Comparison of ENCODE assay signal across 21 cellular contexts in the genomic region with DNA sequence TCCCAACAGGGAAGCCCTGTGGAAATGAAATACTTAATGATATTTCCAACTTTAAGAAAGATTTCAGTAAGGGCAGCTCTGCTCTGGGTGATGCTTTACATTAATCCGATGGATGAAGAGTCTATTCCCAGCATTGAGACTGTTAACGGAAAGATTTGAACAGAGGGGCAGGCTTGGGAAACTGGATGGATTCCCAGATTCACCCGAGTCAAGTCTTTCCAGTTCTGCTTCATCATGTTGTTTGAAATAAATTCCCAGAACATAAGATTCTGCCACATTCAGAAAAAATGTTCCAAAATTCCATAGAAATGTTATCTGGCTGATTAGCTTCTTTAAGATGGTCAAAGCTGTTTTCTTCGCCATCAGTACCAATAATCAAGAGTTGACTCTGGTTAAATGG.
A peak's percentile ranks its signal among the peaks of the same experiment; 100 is the strongest.
DNase-seq lines count a peak whose midpoint lies in the region; TF ChIP-seq lines count a peak whose summit lies in the region.
"Had no signal": no experiment of that assay in that cellular context is flagged by ENCODE, and none has a peak within 500 bp of the region (broad histone marks: within the 10 kb centered on the region; RNA-seq: fewer than 3 reads in every experiment).

No MANE protein-coding gene starts in this region.

- H3K36me3 Mint-ChIP-seq in T-helper 2 cell treated with Interferon-gamma antibody and Interleukin-4, amounts not matched to agents 5 μg/mL and 100 μg/mL, for 36 hours (ENCODE audit: low read depth) = no peaks in the 10 kb centered on the region
- H3K36me3 Mint-ChIP-seq in endothelial cell (ENCODE audit: low read depth, unreplicated experiment) = no peaks in the 10 kb centered on the region

- H2BK120ac ChIP-seq in mesenchymal stem cell (ENCODE audit: low read depth, low read length) = no peak overlapping the region

- H3K9me3 Mint-ChIP-seq in T-helper 2 cell treated with Interferon-gamma antibody and Interleukin-4, amounts not matched to agents 5 μg/mL and 100 μg/mL, for 36 hours = no peaks in the 10 kb centered on the region
- no peaks in the 10 kb centered on the region for H3K9me3 Mint-ChIP-seq in endothelial cell (ENCODE audit: unreplicated experiment)

- H3K4me3 ChIP-seq in adipocyte (ENCODE audit: low read length) (peak overlapping the region; percentile 40), dorsolateral prefrontal cortex (no peak overlapping the region), mesenchymal stem cell (ENCODE audit: insufficient read depth in 1 of 2, low read depth in 1 of 2, low read length in 2 of 2) (peak overlapping the region in 1 of 2 experiments; percentile 4)
- H3K4me3 ChIP-seq: GM12878, Peyer's patch, SJSA1 had no signal

- no peak overlapping the region for H3K18ac ChIP-seq in mesenchymal stem cell (ENCODE audit: low read depth in 1 of 2, low read length in 2 of 2)

- no peak for TF ChIP-seq CTCF in dorsolateral prefrontal cortex (IDR thresholded peaks at IDR 0.05 in 54 of 56, conservative IDR thresholded peaks at IDR 0.05 in 2 of 56; ENCODE audit: low read depth in 1 of 56, partially characterized antibody in 56 of 56)
- no peak for TF ChIP-seq CTCF in endothelial cell (IDR thresholded peaks at IDR 0.05; ENCODE audit: unreplicated experiment)

- no peak overlapping the region for H2BK15ac ChIP-seq in mesenchymal stem cell (ENCODE audit: low read depth, poor library complexity, severe bottlenecking)

- H3K4me1 Mint-ChIP-seq in T-helper 2 cell treated with Interferon-gamma antibody and Interleukin-4, amounts not matched to agents 5 μg/mL and 100 μg/mL, for 36 hours (ENCODE audit: low read depth) = no peaks in the 10 kb centered on the region
- H3K4me1 Mint-ChIP-seq in endothelial cell (ENCODE audit: unreplicated experiment) = no peaks in the 10 kb centered on the region
- H3K4me1 Mint-ChIP-seq: B cell had no signal

- H2AFZ ChIP-seq in mesenchymal stem cell (ENCODE audit: low read depth, low read length) = no peak overlapping the region

- H3K27me3 ChIP-seq in adipocyte (replicated peaks; ENCODE audit: control insufficient read depth, insufficient read depth, low read length) (no peaks in the 10 kb centered on the region), dorsolateral prefrontal cortex (no peaks in the 10 kb centered on the region), mesenchymal stem cell (ENCODE audit: control insufficient read depth in 1 of 2, insufficient read depth in 1 of 2, low read length in 2 of 2) (no peaks in the 10 kb centered on the region)
- H3K27me3 ChIP-seq: Peyer's patch had no signal

- no peaks in the 10 kb centered on the region for H3K79me1 ChIP-seq in mesenchymal stem cell (replicated peaks; ENCODE audit: low read length, poor library complexity, severe bottlenecking)

- H3K14ac ChIP-seq in mesenchymal stem cell (ENCODE audit: low read length in 2 of 2) = no peak overlapping the region

- H3K4me3 Mint-ChIP-seq in T-helper 2 cell treated with Interferon-gamma antibody and Interleukin-4, amounts not matched to agents 5 μg/mL and 100 μg/mL, for 36 hours = no peak overlapping the region
- H3K4me3 Mint-ChIP-seq in endothelial cell (ENCODE audit: unreplicated experiment) = no peak overlapping the region
- H3K4me3 Mint-ChIP-seq: B cell had no signal

- H3K9ac ChIP-seq in adipocyte (ENCODE audit: low read length) (peak overlapping the region; percentile 13), mesenchymal stem cell (ENCODE audit: low read length) (peak overlapping the region; percentile 51)

- intact Hi-C loops in dorsolateral prefrontal cortex (cut with DNase I) = no loop called here

- no peak for DNase-seq in adipocyte (ENCODE audit: low read depth)
- DNase-seq in dorsolateral prefrontal cortex = peak in 1 of 10 donors; percentile 5
- DNase-seq in mesenchymal stem cell = no peak
- no peak for DNase-seq in amniotic stem cell (lab: John Stamatoyannopoulos, UW)
- DNase-seq in HEK293T (ENCODE audit: extremely low spot score) = no peak
- no peak for DNase-seq in T-helper 2 cell treated with Interferon-gamma antibody and Interleukin-4, amounts not matched to agents 5 μg/mL and 100 μg/mL, for 36 hours (ENCODE audit: low spot score)
- no peak for DNase-seq in endothelial cell (ENCODE audit: low spot score)
- DNase-seq: ACHN; COR-L47; DMS 273 treated with DMSO at 0.1 percent for 48 hours; GDM1; MM.1S; NCI-H1092; NCI-H1436 treated with DMSO at 0.1 percent for 48 hours; NCI-H2081; NCI-H446 treated with DMSO at 0.1 percent for 48 hours; NK-92 treated with Interleukin-12 subunit alpha and Interleukin-12 subunit beta, amount 100 ng/mL, for 24 hours; Peyer's patch had no signal

- H3K4me1 ChIP-seq in adipocyte (ENCODE audit: control insufficient read depth, insufficient read depth, low read length) (peaks cover 16% of the 10 kb centered on the region), mesenchymal stem cell (ENCODE audit: control insufficient read depth, insufficient read depth, low read depth, low read length) (no peaks in the 10 kb centered on the region)
- H3K4me1 ChIP-seq: Peyer's patch, SJSA1 had no signal

- CTCF ChIA-PET in HEK293T (lab: Yijun Ruan, JAX) = no interaction called here

- POLR2A ChIA-PET in HEK293T (lab: Yijun Ruan, JAX) = no interaction called here

- no peak overlapping the region for H2BK12ac ChIP-seq in mesenchymal stem cell (ENCODE audit: low read length in 2 of 2)

- H3K4me2 ChIP-seq in mesenchymal stem cell (ENCODE audit: low read length, poor library complexity, severe bottlenecking) = no peak overlapping the region

- no peak overlapping the region for H3K23ac ChIP-seq in mesenchymal stem cell (ENCODE audit: low read length in 2 of 2)

- H3K36me3 ChIP-seq in adipocyte (ENCODE audit: control insufficient read depth, insufficient read depth, low read length, severe bottlenecking) (no peaks in the 10 kb centered on the region), mesenchymal stem cell (ENCODE audit: control insufficient read depth in 1 of 2, insufficient read depth in 2 of 2, low read depth in 1 of 2, low read length in 2 of 2) (no peaks in the 10 kb centered on the region)
- H3K36me3 ChIP-seq: Peyer's patch, SJSA1 had no signal

- H3K4ac ChIP-seq in mesenchymal stem cell (ENCODE audit: low read depth in 1 of 2, low read length in 2 of 2) = no peak overlapping the region

- no peak overlapping the region for H2AK5ac ChIP-seq in mesenchymal stem cell (ENCODE audit: low read length, severe bottlenecking)

- H4K91ac ChIP-seq in mesenchymal stem cell (ENCODE audit: low read length) = no peak overlapping the region

- H2BK5ac ChIP-seq in mesenchymal stem cell (ENCODE audit: low read depth, low read length, poor library complexity, severe bottlenecking) = no peak overlapping the region

- WGBS in mesenchymal stem cell = 100% methylated on average over 2 of the region's 4 CpGs

- H4K8ac ChIP-seq in mesenchymal stem cell (ENCODE audit: low read length) = no peak overlapping the region

- H3K9me3 ChIP-seq in adipocyte (ENCODE audit: control insufficient read depth, low read length) (no peaks in the 10 kb centered on the region), mesenchymal stem cell (ENCODE audit: control insufficient read depth, low read length) (no peaks in the 10 kb centered on the region)
- H3K9me3 ChIP-seq: Peyer's patch, SJSA1 had no signal

- peaks cover 3% of the 10 kb centered on the region for H3K27me3 Mint-ChIP-seq in T-helper 2 cell treated with Interferon-gamma antibody and Interleukin-4, amounts not matched to agents 5 μg/mL and 100 μg/mL, for 36 hours (ENCODE audit: low read depth)
- peaks cover 1% of the 10 kb centered on the region for H3K27me3 Mint-ChIP-seq in endothelial cell (ENCODE audit: unreplicated experiment)
- H3K27me3 Mint-ChIP-seq: B cell had no signal

- H3K27ac ChIP-seq in dorsolateral prefrontal cortex (peak overlapping the region in 47 of 59 donors; percentile 7 to 80 (median 65)), mesenchymal stem cell (ENCODE audit: low read length, poor library complexity, severe bottlenecking) (no peak overlapping the region)
- H3K27ac ChIP-seq: Peyer's patch, SJSA1 had no signal

- H3K27ac Mint-ChIP-seq in T-helper 2 cell treated with Interferon-gamma antibody and Interleukin-4, amounts not matched to agents 5 μg/mL and 100 μg/mL, for 36 hours = no peak overlapping the region
- H3K27ac Mint-ChIP-seq in endothelial cell (ENCODE audit: unreplicated experiment) = no peak overlapping the region
- H3K27ac Mint-ChIP-seq: B cell had no signal

TF ChIP-seq in HEK293T, 16 proteins besides CTCF, POLR2A, EP300 and RAD21:
- TF ChIP-seq ARNT (IDR thresholded peaks at IDR 0.05) = no peak
- no peak for TF ChIP-seq LEF1 (IDR thresholded peaks at IDR 0.05; ENCODE audit: borderline replicate concordance)
- TF ChIP-seq, protein P1, sequence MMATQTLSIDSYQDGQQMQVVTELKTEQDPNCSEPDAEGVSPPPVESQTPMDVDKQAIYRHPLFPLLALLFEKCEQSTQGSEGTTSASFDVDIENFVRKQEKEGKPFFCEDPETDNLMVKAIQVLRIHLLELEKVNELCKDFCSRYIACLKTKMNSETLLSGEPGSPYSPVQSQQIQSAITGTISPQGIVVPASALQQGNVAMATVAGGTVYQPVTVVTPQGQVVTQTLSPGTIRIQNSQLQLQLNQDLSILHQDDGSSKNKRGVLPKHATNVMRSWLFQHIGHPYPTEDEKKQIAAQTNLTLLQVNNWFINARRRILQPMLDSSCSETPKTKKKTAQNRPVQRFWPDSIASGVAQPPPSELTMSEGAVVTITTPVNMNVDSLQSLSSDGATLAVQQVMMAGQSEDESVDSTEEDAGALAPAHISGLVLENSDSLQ (IDR thresholded peaks at IDR 0.05) = no peak
